23 cellular contexts compared by ENCODE assay signal in genomic region chr11:119081682-119082081, GRCh38. TPM values are rescaled to one million over a fixed set of nuclear protein-coding genes. Genes with fewer than 3 reads are reported as not detected.
A peak's percentile ranks its signal among the peaks of the same experiment; 100 is the strongest.
DNase-seq lines count a peak whose midpoint lies in the region; ATAC-seq and TF ChIP-seq lines count a peak whose summit lies in the region.
"Had no signal": no experiment of that assay in that cellular context is flagged by ENCODE, and none has a peak within 500 bp of the region (broad histone marks: within the 10 kb centered on the region; RNA-seq: fewer than 3 reads in every experiment).

No MANE protein-coding gene starts in this region.

- DNase-seq in C1 segment of cervical spinal cord (lab: John Stamatoyannopoulos, UW) (peak in 11 of 14 donors; percentile 17 to 60 (median 45)), SK-MEL-5 (ENCODE audit: low read depth, low spot score) (peak; percentile 33), left ventricle myocardium inferior (no peak), NCI-H69 (lab: John Stamatoyannopoulos, UW) (no peak), amniotic stem cell (lab: John Stamatoyannopoulos, UW) (no peak)
- DNase-seq: activated CD4-positive, alpha-beta T cell treated with anti-CD3 and anti-CD28 coated beads, Interleukin-2, amount 50 U/mL, for 1 hour; activated naive CD4-positive, alpha-beta T cell treated with Interleukin-2 at 50 U/mL for 16 hours; CD4-positive, CD25-positive, alpha-beta regulatory T cell; effector memory CD8-positive, alpha-beta T cell; H9; IMR-90; mammary epithelial cell; NCI-H1417 treated with DMSO at 0.1 percent for 48 hours; NCI-H524 treated with DMSO at 0.1 percent for 48 hours had no signal

- H3K27ac Mint-ChIP-seq in dendritic cell treated with granulocyte-macrophage colony-stimulating factor and Interleukin-4, amounts not matched to agents 40 ng/mL and 50 ng/mL, for 4 days: peak overlapping the region; percentile 93
- H3K27ac Mint-ChIP-seq: CD4-positive, CD25-positive, alpha-beta regulatory T cell; T-helper 2 cell treated with Interferon-gamma antibody and Interleukin-4, amounts not matched to agents 5 μg/mL and 100 μg/mL, for 36 hours had no signal

- H3K4me1 Mint-ChIP-seq in dendritic cell treated with granulocyte-macrophage colony-stimulating factor and Interleukin-4, amounts not matched to agents 40 ng/mL and 50 ng/mL, for 4 days (ENCODE audit: low read depth): peaks cover 33% of the 10 kb centered on the region

- no peak overlapping the region for H3K4me3 ChIP-seq in neutrophil (ENCODE audit: low read depth in 1 of 2, low read length in 1 of 2)
- no peak overlapping the region for H3K4me3 ChIP-seq in left ventricle myocardium inferior
- H3K4me3 ChIP-seq: esophagus muscularis mucosa, gastroesophageal sphincter, SK-N-MC had no signal

- no peaks in the 10 kb centered on the region for H3K27me3 ChIP-seq in neutrophil
- H3K27me3 ChIP-seq in left ventricle myocardium inferior (ENCODE audit: low read depth): no peaks in the 10 kb centered on the region
- H3K27me3 ChIP-seq: esophagus muscularis mucosa, gastroesophageal sphincter had no signal

- H3K36me3 ChIP-seq in neutrophil: peaks cover 60% of the 10 kb centered on the region
- peaks cover 60% of the 10 kb centered on the region for H3K36me3 ChIP-seq in left ventricle myocardium inferior

- TF ChIP-seq CTCF in neutrophil (IDR thresholded peaks at IDR 0.05) (no peak), left ventricle myocardium inferior (IDR thresholded peaks at IDR 0.05; ENCODE audit: borderline replicate concordance) (no peak)

- no peak overlapping the region for H3K4me3 Mint-ChIP-seq in dendritic cell treated with granulocyte-macrophage colony-stimulating factor and Interleukin-4, amounts not matched to agents 40 ng/mL and 50 ng/mL, for 4 days
- H3K4me3 Mint-ChIP-seq: effector memory CD8-positive, alpha-beta T cell; T-helper 2 cell treated with Interferon-gamma antibody and Interleukin-4, amounts not matched to agents 5 μg/mL and 100 μg/mL, for 36 hours had no signal

- no peak for ATAC-seq in GM19467 (IDR thresholded peaks at IDR 0.05; ENCODE audit: unreplicated experiment)
- ATAC-seq: effector memory CD8-positive, alpha-beta T cell; gastroesophageal sphincter; sciatic nerve had no signal

- no peaks in the 10 kb centered on the region for H3K9me3 Mint-ChIP-seq in dendritic cell treated with granulocyte-macrophage colony-stimulating factor and Interleukin-4, amounts not matched to agents 40 ng/mL and 50 ng/mL, for 4 days
- H3K9me3 Mint-ChIP-seq: CD4-positive, CD25-positive, alpha-beta regulatory T cell; effector memory CD8-positive, alpha-beta T cell; H9; T-helper 2 cell treated with Interferon-gamma antibody and Interleukin-4, amounts not matched to agents 5 μg/mL and 100 μg/mL, for 36 hours had no signal

- in situ Hi-C loops in SK-MEL-5 (cut with HindIII; ENCODE audit: low pct_unique_long_range_greater_than_20kb, low sequenced_read_pairs): no loop called here

- H3K27me3 Mint-ChIP-seq in dendritic cell treated with granulocyte-macrophage colony-stimulating factor and Interleukin-4, amounts not matched to agents 40 ng/mL and 50 ng/mL, for 4 days: no peaks in the 10 kb centered on the region
- H3K27me3 Mint-ChIP-seq: effector memory CD8-positive, alpha-beta T cell had no signal

- H3K9me3 ChIP-seq in neutrophil (no peaks in the 10 kb centered on the region), left ventricle myocardium inferior (replicated peaks) (no peaks in the 10 kb centered on the region)
- H3K9me3 ChIP-seq: esophagus muscularis mucosa, gastroesophageal sphincter had no signal

- H3K27ac ChIP-seq in neutrophil (peak overlapping the region; percentile 21), left ventricle myocardium inferior (replicated peaks) (no peak overlapping the region)
- H3K27ac ChIP-seq: esophagus muscularis mucosa, gastroesophageal sphincter, SK-N-MC, VCaP had no signal

- H3K4me1 ChIP-seq in neutrophil (ENCODE audit: control insufficient read depth in 1 of 2, insufficient read depth in 1 of 2, low read depth in 1 of 2, low read length in 1 of 2): peaks cover 16 to 17% of the 10 kb centered on the region in 2 experiments
- peaks cover 16% of the 10 kb centered on the region for H3K4me1 ChIP-seq in left ventricle myocardium inferior

- peaks cover 69% of the 10 kb centered on the region for H3K36me3 Mint-ChIP-seq in dendritic cell treated with granulocyte-macrophage colony-stimulating factor and Interleukin-4, amounts not matched to agents 40 ng/mL and 50 ng/mL, for 4 days (ENCODE audit: low read depth)

- intact Hi-C loops in dendritic cell treated with granulocyte-macrophage colony-stimulating factor and Interleukin-4, amounts not matched to agents 40 ng/mL and 50 ng/mL, for 4 days (cut with micrococcal nuclease): no loop called here
- intact Hi-C loops in left ventricle myocardium inferior (cut with micrococcal nuclease): no loop called here

RNA-seq across cellular contexts. Expression of gene HMBS, which starts 3.0 kb away (rescaled TPM):
- total RNA-seq in SK-MEL-5 (2014; rRNA removed; shearing (Covaris generic)): 4.5 and 6.7 TPM in 2 replicates
- 66.3 and 71.3 TPM in 2 replicates for polyA plus RNA-seq in SK-MEL-5 (2015; cell fraction: cytosol; rRNA removed)
- 115 and 118 TPM in 2 replicates for polyA plus RNA-seq in SK-MEL-5 (2015; cell fraction: nucleus; rRNA removed)
- 25.2 TPM for total RNA-seq in left ventricle myocardium inferior

RNA-seq across cellular contexts. Expression of gene VPS11, which starts 14.1 kb away (rescaled TPM):
- total RNA-seq in SK-MEL-5 (2014; rRNA removed; shearing (Covaris generic)): 43.7 and 49.9 TPM in 2 replicates
- polyA plus RNA-seq in SK-MEL-5 (2015; cell fraction: cytosol; rRNA removed): 18.0 and 19.9 TPM in 2 replicates
- 50.6 and 59.6 TPM in 2 replicates for polyA plus RNA-seq in SK-MEL-5 (2015; cell fraction: nucleus; rRNA removed)
- total RNA-seq in left ventricle myocardium inferior: 22.0 TPM

RNA-seq across cellular contexts. Expression of gene DPAGT1, which starts 20.0 kb away (rescaled TPM):
- 22.3 and 26.1 TPM in 2 replicates for total RNA-seq in SK-MEL-5 (2014; rRNA removed; shearing (Covaris generic))
- 50.0 and 56.3 TPM in 2 replicates for polyA plus RNA-seq in SK-MEL-5 (2015; cell fraction: cytosol; rRNA removed)
- polyA plus RNA-seq in SK-MEL-5 (2015; cell fraction: nucleus; rRNA removed): 186 and 227 TPM in 2 replicates
- total RNA-seq in left ventricle myocardium inferior: 15.4 TPM

RNA-seq across cellular contexts. Expression of gene HYOU1, which starts 24.7 kb away (rescaled TPM):
- 189 and 191 TPM in 2 replicates for total RNA-seq in SK-MEL-5 (2014; rRNA removed; shearing (Covaris generic))
- 201 and 246 TPM in 2 replicates for polyA plus RNA-seq in SK-MEL-5 (2015; cell fraction: cytosol; rRNA removed)
- polyA plus RNA-seq in SK-MEL-5 (2015; cell fraction: nucleus; rRNA removed): 63.1 and 69.0 TPM in 2 replicates
- 71.8 TPM for total RNA-seq in left ventricle myocardium inferior

RNA-seq across cellular contexts. Expression of gene C2CD2L, which starts 25.5 kb away (rescaled TPM):
- 2.8 and 5.6 TPM in 2 replicates for total RNA-seq in SK-MEL-5 (2014; rRNA removed; shearing (Covaris generic))
- 11.1 and 20.3 TPM in 2 replicates for polyA plus RNA-seq in SK-MEL-5 (2015; cell fraction: cytosol; rRNA removed)
- polyA plus RNA-seq in SK-MEL-5 (2015; cell fraction: nucleus; rRNA removed): 19.5 and 21.2 TPM in 2 replicates
- total RNA-seq in left ventricle myocardium inferior: 10.8 TPM

Comparison
In these comparisons a context has a peak if more than half of its experiments do, and no peak if none do; other contexts are left out.
1. DNase-seq: peak in C1 segment of cervical spinal cord (11 of 14) and SK-MEL-5 (single experiment); none in left ventricle myocardium inferior (single experiment), NCI-H69 (single experiment) and amniotic stem cell (single experiment).